Comparison of ENCODE assay signal across 1 cellular context in genomic region chr4:111334356-111334755, GRCh38.
TF ChIP-seq lines count a peak whose summit lies in the region.

No MANE protein-coding gene starts in this region.

TF ChIP-seq in IMR-90, 13 proteins besides CTCF, POLR2A, EP300 and RAD21 (continued from another document):
- TF ChIP-seq MXI1 (IDR thresholded peaks at IDR 0.05; ENCODE audit: borderline replicate concordance, low read depth, low read length), result no peak
